9 cellular contexts compared by ENCODE assay signal in the genomic region with DNA sequence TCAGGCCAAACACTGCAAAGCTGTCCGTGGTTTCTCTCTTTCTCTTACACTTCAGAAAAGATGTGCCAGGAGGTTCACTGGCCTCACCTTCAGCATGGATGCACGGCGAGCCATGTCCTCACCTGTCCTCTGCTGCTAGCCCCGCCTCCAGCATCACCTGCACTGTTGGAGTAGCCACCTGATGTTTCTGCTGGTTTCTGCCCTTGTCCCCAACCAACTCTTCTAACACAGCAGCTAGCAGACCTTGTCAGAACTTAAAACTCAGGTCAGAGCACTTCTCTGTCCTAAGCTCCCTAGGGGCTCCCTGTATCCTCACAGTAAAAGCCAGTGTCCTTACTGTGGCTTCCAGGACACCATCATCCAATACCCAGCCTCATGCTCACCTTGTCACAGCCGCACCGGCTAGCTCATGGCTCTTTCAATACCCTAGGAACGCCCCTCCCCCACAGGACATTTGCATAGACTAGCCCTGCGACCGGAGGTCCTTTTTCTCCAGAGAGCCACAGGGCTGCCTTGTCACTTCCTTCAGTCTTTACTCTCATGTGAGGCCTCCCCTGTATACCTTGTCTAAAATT. TPM values are rescaled to one million over a fixed set of nuclear protein-coding genes. Genes with fewer than 3 reads are reported as not detected.
DNase-seq lines count a peak whose midpoint lies in the region; ATAC-seq, FAIRE-seq and TF ChIP-seq lines count a peak whose summit lies in the region.
"Had no signal": no experiment of that assay in that cellular context is flagged by ENCODE, and none has a peak within 500 bp of the region (broad histone marks: within the 10 kb centered on the region; RNA-seq: fewer than 3 reads in every experiment).

No MANE protein-coding gene starts in this region.

- H3K4me1 Mint-ChIP-seq in WTC11, result peaks cover 67% of the 10 kb centered on the region

- DNase-seq in Right ventricle myocardium superior (no peak), cardiac septum (ENCODE audit: low spot score) (no peak), WTC11 (ENCODE audit: low spot score) (peak; percentile 84), sigmoid colon (no peak), mesenteric fat pad (ENCODE audit: low spot score) (no peak), RCC 7860 (ENCODE audit: low spot score) (no peak), NK-92 (lab: John Stamatoyannopoulos, UW; ENCODE audit: unreplicated experiment) (no peak)

- 43 to 62% methylated on average over 9 of the region's 9 CpGs for WGBS in sigmoid colon, 2 donors

- H3K4me3 Mint-ChIP-seq in WTC11, result peak overlapping the region; percentile 5; the same call in 1 of the 2 replicates

- no peaks in the 10 kb centered on the region for H3K27me3 ChIP-seq in sigmoid colon

- no peaks in the 10 kb centered on the region for H3K9me3 ChIP-seq in sigmoid colon

- no peaks in the 10 kb centered on the region for H3K36me3 ChIP-seq in sigmoid colon

- no peak for FAIRE-seq in RCC 7860 (lab: Jason Lieb, UNC)

- no peaks in the 10 kb centered on the region for H3K27me3 Mint-ChIP-seq in WTC11 (ENCODE audit: low read depth)

- POLR2A ChIA-PET in WTC11 (lab: Charles Lee), result no interaction called here

- peaks cover 0 to 68% (median 36%) of the 10 kb centered on the region in 4 donors for H3K4me1 ChIP-seq in sigmoid colon

- no peaks in the 10 kb centered on the region for H3K36me3 Mint-ChIP-seq in WTC11

- H3K4me3 ChIP-seq in sigmoid colon, result no peak overlapping the region

- no peaks in the 10 kb centered on the region for H3K9me3 Mint-ChIP-seq in WTC11

- TF ChIP-seq EP300 in sigmoid colon (IDR thresholded peaks at IDR 0.05), result no peak

- peak overlapping the region; percentile 97 for H3K27ac Mint-ChIP-seq in WTC11

- intact Hi-C loops in Right ventricle myocardium superior (cut with DNase I) (no loop called here), cardiac septum (cut with DNase I) (no loop called here), sigmoid colon (cut with DNase I) (no loop called here)

- CTCF ChIA-PET in WTC11 (lab: Charles Lee), result interaction anchor here (0.5 to 2.2 kb wide), 11 partner anchors 10 to 129 kb away, joined by 3 to 15 read pairs (median 4); a partner anchor contains a TSS

- ATAC-seq in Right ventricle myocardium superior (ENCODE audit: poor library complexity) (peak; percentile 36), HG03103 (IDR thresholded peaks at IDR 0.05; ENCODE audit: low read depth, unreplicated experiment) (peak; percentile 77), WTC11 (peak; percentile 94)

- TF ChIP-seq CTCF in WTC11 (IDR thresholded peaks at IDR 0.05), result no peak
- TF ChIP-seq CTCF in sigmoid colon (IDR thresholded peaks at IDR 0.05), result no peak

- peak overlapping the region in 3 of 4 donors; percentile 50 to 84 (median 61) for H3K27ac ChIP-seq in sigmoid colon
- H3K27ac ChIP-seq: C4-2B had no signal

- no peak for TF ChIP-seq POLR2A in sigmoid colon (IDR thresholded peaks at IDR 0.05)

TF ChIP-seq in WTC11, 78 proteins besides CTCF, POLR2A, EP300 and RAD21:
- TF ChIP-seq HMGA2 (CRISPR knock-in tag; IDR thresholded peaks at IDR 0.05), result no peak
- TF ChIP-seq ETV6 (CRISPR knock-in tag; IDR thresholded peaks at IDR 0.05), result 0 out of 2 replicates have a peak, but pooled peaks have one; percentile 44
- TF ChIP-seq, protein P1, sequence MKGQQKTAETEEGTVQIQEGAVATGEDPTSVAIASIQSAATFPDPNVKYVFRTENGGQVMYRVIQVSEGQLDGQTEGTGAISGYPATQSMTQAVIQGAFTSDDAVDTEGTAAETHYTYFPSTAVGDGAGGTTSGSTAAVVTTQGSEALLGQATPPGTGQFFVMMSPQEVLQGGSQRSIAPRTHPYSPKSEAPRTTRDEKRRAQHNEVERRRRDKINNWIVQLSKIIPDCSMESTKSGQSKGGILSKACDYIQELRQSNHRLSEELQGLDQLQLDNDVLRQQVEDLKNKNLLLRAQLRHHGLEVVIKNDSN (CRISPR knock-in tag; IDR thresholded peaks at IDR 0.05), result 0 out of 2 replicates have a peak, but pooled peaks have one; percentile 12
- TF ChIP-seq, protein P2, sequence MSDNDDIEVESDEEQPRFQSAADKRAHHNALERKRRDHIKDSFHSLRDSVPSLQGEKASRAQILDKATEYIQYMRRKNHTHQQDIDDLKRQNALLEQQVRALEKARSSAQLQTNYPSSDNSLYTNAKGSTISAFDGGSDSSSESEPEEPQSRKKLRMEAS (CRISPR knock-in tag; IDR thresholded peaks at IDR 0.05), result peak; percentile 85
- no peak for TF ChIP-seq RELA (CRISPR knock-in tag; IDR thresholded peaks at IDR 0.05; ENCODE audit: borderline replicate concordance)
- TF ChIP-seq, protein P3, sequence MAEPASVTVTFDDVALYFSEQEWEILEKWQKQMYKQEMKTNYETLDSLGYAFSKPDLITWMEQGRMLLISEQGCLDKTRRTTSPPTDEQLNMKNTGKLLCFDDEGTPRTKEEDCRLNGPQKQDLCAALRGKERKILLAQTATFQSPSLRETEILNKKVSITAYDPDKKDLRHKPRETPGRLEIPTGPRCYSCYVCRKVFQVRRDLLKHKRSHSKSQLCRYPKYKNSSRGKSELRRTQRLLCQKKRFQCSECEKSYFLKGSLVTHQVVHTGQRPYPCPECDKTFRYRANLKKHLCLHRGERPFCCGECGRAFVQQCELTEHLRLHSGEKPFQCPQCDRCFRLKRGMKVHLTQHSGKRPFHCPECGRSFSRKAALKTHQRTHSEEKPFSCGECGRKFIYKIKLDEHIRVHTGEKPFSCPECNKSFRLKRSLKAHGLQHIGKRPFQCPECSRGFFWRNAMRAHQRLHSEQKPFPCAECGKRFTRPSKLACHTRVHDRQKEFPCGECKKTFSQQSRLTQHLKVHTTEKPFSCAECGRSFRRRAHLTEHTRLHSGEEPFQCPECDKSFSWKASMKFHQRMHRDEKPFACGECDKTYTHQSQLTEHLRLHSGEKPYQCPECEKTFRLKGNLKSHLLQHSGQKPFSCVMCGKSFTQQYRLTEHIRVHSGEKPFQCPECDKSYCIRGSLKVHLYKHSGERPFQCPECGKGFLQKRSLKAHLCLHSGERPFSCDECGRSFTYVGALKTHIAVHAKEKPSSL (CRISPR knock-in tag; conservative IDR thresholded peaks at IDR 0.05), result no peak

RNA-seq across cellular contexts. Expression of a gene that starts 15.2 kb away (rescaled TPM):
- total RNA-seq in Right ventricle myocardium superior (4.6 TPM), cardiac septum (5.3 TPM), WTC11 (2021) (36.1 to 43.6 TPM (median 38.5 TPM) in 3 replicates), sigmoid colon (10 to 100 TPM; 13.9 to 33.8 (median 18.8) TPM), mesenteric fat pad (7.6 TPM)
- polyA plus RNA-seq in sigmoid colon, result 1 to 10 TPM; 1.8 to 6.2 (median 1.8) TPM

RNA-seq across cellular contexts. Expression of a gene that starts 52.3 kb away (rescaled TPM):
- total RNA-seq in Right ventricle myocardium superior (not detected), cardiac septum (0.38 TPM), WTC11 (2021) (41.1 to 57.0 TPM (median 41.5 TPM) in 3 replicates), sigmoid colon (not detected), mesenteric fat pad (not detected)
- not detected for polyA plus RNA-seq in sigmoid colon

Comparison
In these comparisons a context has a peak if more than half of its experiments do, and no peak if none do; other contexts are left out.
1. ATAC-seq: peak in every context shown above with its lines; median percentile 94 in WTC11; 77 in HG03103; 36 in Right ventricle myocardium superior.
2. RNA of a gene that starts 52.3 kb away (total RNA-seq): 41.1 to 57.0 TPM in WTC11; 0.38 TPM in cardiac septum (single experiment), not detected in Right ventricle myocardium superior (single experiment), not detected in sigmoid colon and not detected in mesenteric fat pad (single experiment); every median in the first group is over 10 times any median in the second.